In the genomic region with DNA sequence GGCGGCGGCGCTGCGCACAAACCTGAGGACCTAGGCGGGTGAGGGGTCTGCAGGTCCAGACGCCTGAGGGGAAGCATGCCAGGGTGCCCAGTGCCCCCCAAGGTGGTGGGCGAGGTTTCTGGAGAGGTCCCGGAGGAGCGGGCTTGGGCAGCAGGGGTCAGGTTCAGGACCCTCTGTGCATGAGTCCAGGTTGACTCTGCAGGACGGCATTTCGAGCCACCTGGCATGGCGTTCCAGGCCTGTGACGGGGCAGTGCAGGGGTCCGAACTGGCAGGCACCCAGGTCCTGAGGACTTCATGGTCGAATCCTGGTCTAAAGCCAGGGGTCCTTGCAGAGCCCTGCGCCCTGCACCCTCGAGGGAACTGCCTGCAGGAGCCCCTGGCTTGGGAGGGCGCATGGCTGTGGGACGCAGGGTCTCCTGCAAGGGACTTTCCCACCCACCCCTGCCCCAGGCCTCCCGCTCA, we compare ENCODE assay signal across 10 cellular contexts. TPM values are rescaled to one million over a fixed set of nuclear protein-coding genes. Genes with fewer than 3 reads are reported as not detected.
DNase-seq lines count a peak whose midpoint lies in the region; ATAC-seq and TF ChIP-seq lines count a peak whose summit lies in the region.
"Had no signal": no experiment of that assay in that cellular context is flagged by ENCODE, and none has a peak within 500 bp of the region (broad histone marks: within the 10 kb centered on the region; RNA-seq: fewer than 3 reads in every experiment).

No MANE protein-coding gene starts in this region.

- peaks cover 0 to 21% (median 0%) of the 10 kb centered on the region in 11 experiments; a peak in 8 of 22 replicates for H3K27me3 ChIP-seq in BLaER1 treated with 17β-estradiol and CSF1 and Interleukin-3, amounts not matched to agents 10 nM and 100 nM
- no peaks in the 10 kb centered on the region for H3K27me3 ChIP-seq in Panc1 (ENCODE audit: control insufficient read depth, insufficient read depth, low read length)
- H3K27me3 ChIP-seq: SJCRH30 had no signal

- H3K36me3 ChIP-seq in BLaER1 treated with 17β-estradiol and CSF1 and Interleukin-3, amounts not matched to agents 10 nM and 100 nM, result peaks cover 0 to 63% (median 18%) of the 10 kb centered on the region in 11 experiments; a peak in 18 of 22 replicates
- H3K36me3 ChIP-seq in Panc1 (ENCODE audit: control insufficient read depth, insufficient read depth, low read length), result peaks cover 16% of the 10 kb centered on the region
- H3K36me3 ChIP-seq: SJCRH30 had no signal

- ATAC-seq in Panc1, result no peak
- ATAC-seq in GM21390 (IDR thresholded peaks at IDR 0.05; ENCODE audit: unreplicated experiment), result no peak

- intact Hi-C loops in Panc1 (cut with micrococcal nuclease; ENCODE audit: unreplicated experiment), result loop anchor here (10.0 kb wide), 1 partner anchor 128 kb away; no protein-coding TSS in a partner anchor

- in situ Hi-C loops in Panc1 (cut with HindIII; ENCODE audit: low pct_unique_long_range_greater_than_20kb, low sequenced_read_pairs), result no loop called here

- no peaks in the 10 kb centered on the region for H3K9me3 ChIP-seq in BLaER1 treated with 17β-estradiol and CSF1 and Interleukin-3, amounts not matched to agents 10 nM and 100 nM (replicated peaks in 1 of 11)
- no peaks in the 10 kb centered on the region for H3K9me3 ChIP-seq in Panc1 (ENCODE audit: control insufficient read depth, insufficient read depth, low read depth, low read length)
- H3K9me3 ChIP-seq: SJCRH30 had no signal

- peaks cover 50 to 84% (median 80%) of the 10 kb centered on the region in 11 experiments for H4K20me1 ChIP-seq in BLaER1 treated with 17β-estradiol and CSF1 and Interleukin-3, amounts not matched to agents 10 nM and 100 nM

- H3K27ac ChIP-seq in BLaER1 treated with 17β-estradiol and CSF1 and Interleukin-3, amounts not matched to agents 10 nM and 100 nM, result peak overlapping the region in 9 of 11 experiments; percentile 84 to 99 (median 95); a peak in 17 of 22 replicates
- peak overlapping the region; percentile 94 for H3K27ac ChIP-seq in Panc1 (ENCODE audit: low read length)
- H3K27ac ChIP-seq: SJCRH30 had no signal

- no peaks in the 10 kb centered on the region for H3K9me3 Mint-ChIP-seq in progenitor cell of endocrine pancreas (ENCODE audit: low read depth)

- no peak overlapping the region for H3K4me3 Mint-ChIP-seq in progenitor cell of endocrine pancreas (ENCODE audit: low read depth)

- H3K27me3 Mint-ChIP-seq in progenitor cell of endocrine pancreas, result peaks cover 7% of the 10 kb centered on the region

- H3K4me3 ChIP-seq in BLaER1 treated with 17β-estradiol and CSF1 and Interleukin-3, amounts not matched to agents 10 nM and 100 nM, result peak overlapping the region in 9 of 10 experiments; percentile 71 to 100 (median 97); a peak in 18 of 20 replicates
- H3K4me3 ChIP-seq in Panc1 (ENCODE audit: low read depth in 2 of 2, low read length in 2 of 2), result peak overlapping the region; percentile 72 to 97
- H3K4me3 ChIP-seq in fibroblast of the aortic adventitia (ENCODE audit: low read depth, low read length), result peak overlapping the region; percentile 80
- H3K4me3 ChIP-seq: SJCRH30 had no signal

- DNase-seq in Panc1 (ENCODE audit: low read depth, low spot score) (no peak), fibroblast of the aortic adventitia (ENCODE audit: low read depth) (no peak), progenitor cell of endocrine pancreas (ENCODE audit: low spot score, unreplicated experiment) (no peak), SHP77 treated with DMSO at 0.1 percent for 48 hours (lab: John Stamatoyannopoulos, UW) (no peak), NCI-H510A (lab: John Stamatoyannopoulos, UW) (no peak), RPMI8226 (no peak)
- DNase-seq: DMS79 treated with DMSO at 0.1 percent for 48 hours, SJCRH30 had no signal

- peaks cover 62 to 97% (median 91%) of the 10 kb centered on the region in 10 experiments for H3K4me1 ChIP-seq in BLaER1 treated with 17β-estradiol and CSF1 and Interleukin-3, amounts not matched to agents 10 nM and 100 nM
- peaks cover 63% of the 10 kb centered on the region for H3K4me1 ChIP-seq in Panc1 (ENCODE audit: control insufficient read depth, insufficient read depth, low read length)

- H3K36me3 Mint-ChIP-seq in progenitor cell of endocrine pancreas (ENCODE audit: insufficient read depth), result no peaks in the 10 kb centered on the region

- H3K9ac ChIP-seq in BLaER1 treated with 17β-estradiol and CSF1 and Interleukin-3, amounts not matched to agents 10 nM and 100 nM, result peak overlapping the region in 10 of 11 experiments; percentile 85 to 94 (median 90); a peak in 19 of 22 replicates

- POLR2A ChIA-PET in Panc1 (lab: Charles Lee), result interaction anchor here (0.6 kb wide), 1 partner anchor 362 kb away, joined by 9 read pairs; no protein-coding TSS in a partner anchor

- BruUV-seq in Panc1 (replicated peaks; lab: Mats Ljungman, UMichigan), result no TSS peak

- peak overlapping the region; percentile 95 to 100 (median 99) for H3K4me2 ChIP-seq in BLaER1 treated with 17β-estradiol and CSF1 and Interleukin-3, amounts not matched to agents 10 nM and 100 nM

- CTCF ChIA-PET in Panc1 (lab: Charles Lee), result no interaction called here

- peaks cover 8% of the 10 kb centered on the region for H3K4me1 Mint-ChIP-seq in progenitor cell of endocrine pancreas (ENCODE audit: low read depth)

- peak overlapping the region; percentile 41 for H3K27ac Mint-ChIP-seq in progenitor cell of endocrine pancreas

- TF ChIP-seq CTCF in Panc1 (IDR thresholded peaks at IDR 0.05) (no peak), fibroblast of the aortic adventitia (IDR thresholded peaks at IDR 0.05; ENCODE audit: insufficient read depth, low read length) (no peak), progenitor cell of endocrine pancreas (IDR thresholded peaks at IDR 0.05; ENCODE audit: unreplicated experiment) (no peak)

RNA-seq across cellular contexts. Expression of a gene that starts 3.5 kb away (rescaled TPM):
- total RNA-seq in Panc1 (2021; ENCODE audit: unreplicated experiment) (581 TPM), fibroblast of the aortic adventitia (ENCODE audit: low replicate concordance) (13.0 and 44.6 TPM in 2 replicates), progenitor cell of endocrine pancreas (5.4 and 5.9 TPM in 2 replicates)
- polyA plus RNA-seq in Panc1 (2012; ENCODE audit: insufficient read length), result 1,387 TPM

RNA-seq across cellular contexts. Expression of a gene that starts 19.7 kb away (rescaled TPM):
- total RNA-seq in Panc1 (2021; ENCODE audit: unreplicated experiment), result 63.6 TPM
- 59.2 TPM for polyA plus RNA-seq in Panc1 (2012; ENCODE audit: insufficient read length)
- 15.2 and 37.4 TPM in 2 replicates for total RNA-seq in fibroblast of the aortic adventitia (ENCODE audit: low replicate concordance)
- 79.0 and 79.3 TPM in 2 replicates for total RNA-seq in progenitor cell of endocrine pancreas

RNA-seq across cellular contexts. Expression of a gene that starts 41.1 kb away (rescaled TPM):
- 234 TPM for total RNA-seq in Panc1 (2021; ENCODE audit: unreplicated experiment)
- polyA plus RNA-seq in Panc1 (2012; ENCODE audit: insufficient read length), result 316 TPM
- 28.9 and 52.7 TPM in 2 replicates for total RNA-seq in fibroblast of the aortic adventitia (ENCODE audit: low replicate concordance)
- total RNA-seq in progenitor cell of endocrine pancreas, result 224 and 227 TPM in 2 replicates

Comparison
In these comparisons a context has a peak if more than half of its experiments do, and no peak if none do; other contexts are left out.
1. RNA of a gene that starts 3.5 kb away (total RNA-seq): 581 TPM in Panc1 (single experiment); 13.0 to 44.6 TPM in fibroblast of the aortic adventitia and 5.4 to 5.9 TPM in progenitor cell of endocrine pancreas; every median in the first group is over 10 times any median in the second.
2. Peak in every context shown above with its lines, with median percentiles within 50 percentile points of each other: H3K4me3 ChIP-seq.